1 cellular context compared by ENCODE assay signal in the genomic region with DNA sequence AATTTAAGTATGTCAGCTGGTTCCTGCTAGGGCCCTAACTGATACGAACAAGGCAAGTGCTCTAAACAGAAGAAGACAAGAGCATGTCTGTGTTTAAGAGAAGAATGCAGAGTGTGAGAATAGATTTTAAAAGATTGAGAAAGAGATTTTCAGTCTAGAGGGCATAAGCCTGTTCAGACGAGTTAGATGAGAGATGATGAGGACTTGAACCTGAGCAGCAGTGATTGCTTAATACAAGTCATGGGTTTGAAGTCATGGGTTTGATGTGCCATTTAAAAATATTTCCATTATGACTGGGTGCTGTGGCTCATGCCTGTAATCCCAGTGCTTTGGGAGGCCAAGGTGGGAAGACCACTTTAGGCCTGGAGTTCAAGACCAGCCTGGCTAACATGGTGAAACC.
TF ChIP-seq lines count a peak whose summit lies in the region.

No MANE protein-coding gene starts in this region.

TF ChIP-seq in IMR-90, 13 proteins besides CTCF, POLR2A, EP300 and RAD21 (continued from another document):
- TF ChIP-seq ELK1 (IDR thresholded peaks at IDR 0.05; ENCODE audit: borderline replicate concordance, low read depth, low read length) (no peak), FOS (IDR thresholded peaks at IDR 0.05; ENCODE audit: low read depth, low read length) (no peak), SMC3 (IDR thresholded peaks at IDR 0.05; ENCODE audit: low read depth, low read length) (no peak), BHLHE40 (IDR thresholded peaks at IDR 0.05; ENCODE audit: low read depth, low read length) (no peak), RFX5 (IDR thresholded peaks at IDR 0.05; ENCODE audit: low read depth, low read length) (no peak), NFE2L2 (IDR thresholded peaks at IDR 0.05; ENCODE audit: low read depth, low read length) (no peak), RCOR1 (IDR thresholded peaks at IDR 0.05; ENCODE audit: insufficient replicate concordance, low read length) (no peak), MAFK (IDR thresholded peaks at IDR 0.05; ENCODE audit: low read depth, low read length) (no peak), MXI1 (IDR thresholded peaks at IDR 0.05; ENCODE audit: borderline replicate concordance, low read depth, low read length) (no peak), CHD1 (IDR thresholded peaks at IDR 0.05; ENCODE audit: low read depth, low read length) (no peak)
- TF ChIP-seq, protein P1, sequence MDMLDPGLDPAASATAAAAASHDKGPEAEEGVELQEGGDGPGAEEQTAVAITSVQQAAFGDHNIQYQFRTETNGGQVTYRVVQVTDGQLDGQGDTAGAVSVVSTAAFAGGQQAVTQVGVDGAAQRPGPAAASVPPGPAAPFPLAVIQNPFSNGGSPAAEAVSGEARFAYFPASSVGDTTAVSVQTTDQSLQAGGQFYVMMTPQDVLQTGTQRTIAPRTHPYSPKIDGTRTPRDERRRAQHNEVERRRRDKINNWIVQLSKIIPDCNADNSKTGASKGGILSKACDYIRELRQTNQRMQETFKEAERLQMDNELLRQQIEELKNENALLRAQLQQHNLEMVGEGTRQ (IDR thresholded peaks at IDR 0.05; ENCODE audit: low read depth, low read length), result no peak
